In the genomic region with DNA sequence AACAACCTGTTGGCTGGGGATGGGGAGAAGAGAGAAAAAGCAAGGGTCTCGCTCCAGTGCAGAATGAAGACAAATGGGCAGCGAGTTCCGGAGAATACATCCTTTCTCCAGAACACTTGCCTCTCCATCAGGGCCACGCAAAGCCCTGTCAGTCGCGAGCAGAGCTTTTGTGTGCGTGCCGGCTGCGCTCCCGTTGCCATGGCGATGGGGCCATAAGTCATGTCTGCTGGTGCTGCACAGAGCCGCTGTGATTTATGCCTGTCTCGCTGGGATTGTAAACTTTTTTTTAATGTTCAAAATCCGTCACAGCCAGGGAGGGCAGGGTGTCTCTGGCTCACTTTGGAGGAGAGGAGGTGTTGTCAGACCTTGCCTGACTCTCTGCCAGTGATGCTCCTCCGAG, we compare ENCODE assay signal across 10 cellular contexts.
DNase-seq lines count a peak whose midpoint lies in the region; ATAC-seq lines count a peak whose summit lies in the region.
"Had no signal": no experiment of that assay in that cellular context is flagged by ENCODE, and none has a peak within 500 bp of the region (broad histone marks: within the 10 kb centered on the region; RNA-seq: fewer than 3 reads in every experiment).

No MANE protein-coding gene starts in this region.

- peaks cover 8% of the 10 kb centered on the region for H3K36me3 ChIP-seq in SJCRH30

- no peak overlapping the region for H3K4me3 ChIP-seq in SJCRH30

- no peaks in the 10 kb centered on the region for H3K4me1 ChIP-seq in SJCRH30

- H3K27ac ChIP-seq in caudate nucleus (ENCODE audit: low read depth, low read length) (no peak overlapping the region), SJCRH30 (no peak overlapping the region)
- H3K27ac ChIP-seq: 22Rv1 had no signal

- peak; percentile 56 for DNase-seq in DMS53 (lab: John Stamatoyannopoulos, UW)
- DNase-seq in DMS53 treated with DMSO at 0.1 percent for 48 hours (lab: John Stamatoyannopoulos, UW; ENCODE audit: unreplicated experiment): no peak
- DNase-seq in caudate nucleus (lab: John Stamatoyannopoulos, UW): peak in 51 of 61 donors; percentile 2 to 80 (median 28)
- peak in 9 of 10 donors; percentile 13 to 91 (median 45) for DNase-seq in posterior cingulate gyrus
- DNase-seq in NCI-H2196 treated with DMSO at 0.1 percent for 48 hours (lab: John Stamatoyannopoulos, UW; ENCODE audit: unreplicated experiment): no peak
- no peak for DNase-seq in Right ventricle myocardium inferior (ENCODE audit: missing footprints)
- no peak for DNase-seq in SJCRH30
- DNase-seq: KG1 had no signal

- H3K9me3 ChIP-seq in SJCRH30 (replicated peaks): no peaks in the 10 kb centered on the region

- ATAC-seq in HG03432 (IDR thresholded peaks at IDR 0.05; ENCODE audit: unreplicated experiment) (peak; percentile 70), Right ventricle myocardium inferior (no peak)

- H3K27me3 ChIP-seq in SJCRH30: no peaks in the 10 kb centered on the region

- intact Hi-C loops in posterior cingulate gyrus (cut with DNase I): no loop called here
- intact Hi-C loops in Right ventricle myocardium inferior (cut with DNase I): no loop called here

Comparison
In these comparisons a context has a peak if more than half of its experiments do, and no peak if none do; other contexts are left out.
1. DNase-seq: peak in DMS53 (single experiment), caudate nucleus (51 of 61) and posterior cingulate gyrus (9 of 10); none in DMS53 treated with DMSO at 0.1 percent for 48 hours (single experiment), NCI-H2196 treated with DMSO at 0.1 percent for 48 hours (single experiment), Right ventricle myocardium inferior (single experiment) and SJCRH30 (0 of 2).